ENCODE assay signal across 10 cellular contexts in genomic region chr3:12891391-12891984, GRCh38. TPM values are rescaled to one million over a fixed set of nuclear protein-coding genes. Genes with fewer than 3 reads are reported as not detected.
DNase-seq lines count a peak whose midpoint lies in the region; ATAC-seq, FAIRE-seq and TF ChIP-seq lines count a peak whose summit lies in the region.
"Had no signal": no experiment of that assay in that cellular context is flagged by ENCODE, and none has a peak within 500 bp of the region (broad histone marks: within the 10 kb centered on the region; RNA-seq: fewer than 3 reads in every experiment).

No MANE protein-coding gene starts in this region.

- peak overlapping the region; percentile 73 for H3K4me2 ChIP-seq in K562 (ENCODE audit: insufficient read depth, low read length)

- no peak for TF ChIP-seq RAD21 in K562 (CRISPR knock-in tag; conservative IDR thresholded peaks at IDR 0.05 in 1 of 2, IDR thresholded peaks at IDR 0.05 in 1 of 2)

- no peaks in the 10 kb centered on the region for H3K36me3 Mint-ChIP-seq in activated CD4-positive, alpha-beta T cell treated with anti-CD3 and anti-CD28 coated beads for 36 hours (ENCODE audit: low read depth)
- H3K36me3 Mint-ChIP-seq: activated CD4-positive, alpha-beta memory T cell treated with anti-CD3 and anti-CD28 coated beads for 36 hours had no signal

- no peaks in the 10 kb centered on the region for H3K9me1 ChIP-seq in K562 (ENCODE audit: control insufficient read depth, insufficient read depth, low read length)

- CTCF ChIA-PET in K562 (lab: Yijun Ruan, JAX; ENCODE audit: low intra/inter-chr PET ratio) = interaction anchor here (0.5 to 2.8 kb wide), 12 partner anchors 23 to 908 kb away, joined by 3 to 42 read pairs (median 4); no protein-coding TSS in a partner anchor
- CTCF ChIA-PET in activated CD4-positive, alpha-beta T cell treated with anti-CD3 and anti-CD28 coated beads for 36 hours (lab: Charles Lee) = interaction anchor here (0.6 to 4.0 kb wide), 21 partner anchors 8 to 229 kb away, joined by 3 to 21 read pairs (median 4); partner anchors contain the start of gene RPL32

- H3K27ac Mint-ChIP-seq in activated CD4-positive, alpha-beta T cell treated with anti-CD3 and anti-CD28 coated beads for 36 hours = no peak overlapping the region
- H3K27ac Mint-ChIP-seq: activated CD4-positive, alpha-beta memory T cell treated with anti-CD3 and anti-CD28 coated beads for 36 hours had no signal

- in situ Hi-C loops in K562 (cut with MboI) = loop anchor here (25.0 kb wide), 1 partner anchor 754 kb away; no protein-coding TSS in a partner anchor

- H3K9ac ChIP-seq in K562 (ENCODE audit: insufficient read depth in 1 of 2, low read depth in 2 of 2, low read length in 2 of 2) = peak overlapping the region in 1 of 2 experiments; percentile 21; a peak in 1 of 4 replicates

- POLR2A ChIA-PET in K562 (lab: Yijun Ruan, JAX) = interaction anchor here (0.6 to 1.0 kb wide), 5 partner anchors 26 to 93 kb away, joined by 3 to 4 read pairs (median 3); no protein-coding TSS in a partner anchor
- POLR2A ChIA-PET in activated CD4-positive, alpha-beta T cell treated with anti-CD3 and anti-CD28 coated beads for 36 hours (lab: Charles Lee) = interaction anchor here (0.9 kb wide), 1 partner anchor 51 kb away, joined by 3 read pairs; no protein-coding TSS in a partner anchor

- peak overlapping the region; percentile 88 for H2AFZ ChIP-seq in K562 (ENCODE audit: low read depth, low read length)

- peaks cover 4% of the 10 kb centered on the region; the same call in 1 of the 2 replicates for H4K20me1 ChIP-seq in K562 (replicated peaks; ENCODE audit: control insufficient read depth, insufficient read depth, low read length)

- H3K4me1 ChIP-seq in heart left ventricle (peaks cover 0 to 35% (median 21%) of the 10 kb centered on the region in 12 donors), right atrium auricular region (peaks cover 0 to 32% of the 10 kb centered on the region in 2 donors), K562 (replicated peaks in 1 of 2; ENCODE audit: control insufficient read depth in 2 of 2, insufficient read depth in 2 of 2, low read length in 2 of 2) (peaks cover 11 to 25% of the 10 kb centered on the region in 2 experiments; a peak in 4 of 5 replicates), right lobe of liver (peaks cover 0 to 16% (median 2%) of the 10 kb centered on the region in 4 donors)

- peaks cover 12% of the 10 kb centered on the region for H3K4me1 Mint-ChIP-seq in activated CD4-positive, alpha-beta T cell treated with anti-CD3 and anti-CD28 coated beads for 36 hours

- ATAC-seq in heart left ventricle (peak in 1 of 4 donors; percentile 2), K562 (peak; percentile 34), right lobe of liver (peak in 3 of 4 donors; percentile 17 to 31 (median 19)), HG02938 (IDR thresholded peaks at IDR 0.05; ENCODE audit: unreplicated experiment) (no peak)
- no peak for ATAC-seq in activated CD4-positive, alpha-beta T cell treated with anti-CD3 and anti-CD28 coated beads for 36 hours

- intact Hi-C loops in heart left ventricle (cut with DNase I) = loop anchor here in 8 of 10 donors (1.0 to 10.0 kb wide), 9 partner anchors 23 to 193 kb away; no protein-coding TSS in a partner anchor
- intact Hi-C loops in K562 (cut with micrococcal nuclease) = loop anchor here (1.0 to 5.0 kb wide), 5 partner anchors 23 to 407 kb away; partner anchors contain the start of gene TSEN2
- intact Hi-C loops in right lobe of liver (cut with DNase I) = no loop called here
- intact Hi-C loops in activated CD4-positive, alpha-beta T cell treated with anti-CD3 and anti-CD28 coated beads for 36 hours (cut with DNase I, micrococcal nuclease) = loop anchor here in 1 of 2 experiments (5.0 kb wide), 1 partner anchor 754 kb away; no protein-coding TSS in a partner anchor

- H3K27me3 Mint-ChIP-seq in activated CD4-positive, alpha-beta T cell treated with anti-CD3 and anti-CD28 coated beads for 36 hours = peaks cover 19% of the 10 kb centered on the region

- H3K79me2 ChIP-seq in K562 (ENCODE audit: control insufficient read depth, insufficient read depth, low read length) = no peaks in the 10 kb centered on the region

- DNase-seq in heart left ventricle (peak in 1 of 5 donors; percentile 17), right atrium auricular region (ENCODE audit: low spot score) (no peak), K562 (ENCODE audit: extremely low read depth in 1 of 4, low spot score in 3 of 4) (no peak), right lobe of liver (peak in 1 of 3 donors; percentile 13), DMS153 treated with DMSO at 0.1 percent for 48 hours (lab: John Stamatoyannopoulos, UW; ENCODE audit: unreplicated experiment) (no peak)
- DNase-seq in activated CD4-positive, alpha-beta T cell treated with anti-CD3 and anti-CD28 coated beads for 36 hours = no peak

- TF ChIP-seq CTCF in heart left ventricle (IDR thresholded peaks at IDR 0.05) (no peak), right atrium auricular region (IDR thresholded peaks at IDR 0.05) (no peak), K562 (IDR thresholded peaks at IDR 0.05 in 2 of 3, conservative IDR thresholded peaks at IDR 0.05 in 1 of 3; ENCODE audit: insufficient read depth in 2 of 3, low read depth in 1 of 3, low read length in 3 of 3) (no peak), right lobe of liver (IDR thresholded peaks at IDR 0.05) (no peak)

- H3K4me3 Mint-ChIP-seq in activated CD4-positive, alpha-beta T cell treated with anti-CD3 and anti-CD28 coated beads for 36 hours = no peak overlapping the region
- H3K4me3 Mint-ChIP-seq: activated CD4-positive, alpha-beta memory T cell treated with anti-CD3 and anti-CD28 coated beads for 36 hours had no signal

- no peak for TF ChIP-seq EP300 in K562 (IDR thresholded peaks at IDR 0.05; ENCODE audit: low read length)

- H3K36me3 ChIP-seq in heart left ventricle = no peaks in the 10 kb centered on the region
- no peaks in the 10 kb centered on the region for H3K36me3 ChIP-seq in right atrium auricular region
- no peaks in the 10 kb centered on the region for H3K36me3 ChIP-seq in K562 (ENCODE audit: control insufficient read depth, insufficient read depth, low read length)
- no peaks in the 10 kb centered on the region for H3K36me3 ChIP-seq in right lobe of liver

- H3K9me3 Mint-ChIP-seq in activated CD4-positive, alpha-beta T cell treated with anti-CD3 and anti-CD28 coated beads for 36 hours (ENCODE audit: low read depth) = no peaks in the 10 kb centered on the region
- H3K9me3 Mint-ChIP-seq: activated CD4-positive, alpha-beta memory T cell treated with anti-CD3 and anti-CD28 coated beads for 36 hours had no signal

- H3K9me3 ChIP-seq in heart left ventricle = no peaks in the 10 kb centered on the region
- H3K9me3 ChIP-seq in right atrium auricular region = no peaks in the 10 kb centered on the region
- no peaks in the 10 kb centered on the region for H3K9me3 ChIP-seq in K562 (replicated peaks; ENCODE audit: control insufficient read depth, insufficient read depth, low read depth, low read length)
- H3K9me3 ChIP-seq in right lobe of liver = no peaks in the 10 kb centered on the region

- 54 to 65% (median 56%) methylated on average over 8 to 9 of the region's 9 CpGs for WGBS in heart left ventricle, 4 donors
- WGBS in K562 (ENCODE audit: insufficient coverage, low coverage, missing lambda C conversion rate) = 36% methylated on average over 9 of the region's 9 CpGs
- 13% methylated on average over 3 of the region's 9 CpGs for WGBS in right lobe of liver (ENCODE audit: insufficient coverage, low coverage, low lambda C conversion rate, missing lambda C conversion rate)

- BruUV-seq in K562 (replicated peaks; lab: Mats Ljungman, UMichigan) = no TSS peak

- FAIRE-seq in K562 (lab: Jason Lieb, UNC) = no peak

- H3K27me3 ChIP-seq in heart left ventricle (peaks cover 0 to 7% (median 0%) of the 10 kb centered on the region in 9 donors), right atrium auricular region (no peaks in the 10 kb centered on the region), K562 (ENCODE audit: control insufficient read depth in 2 of 2, insufficient read depth in 2 of 2, low read length in 2 of 2) (no peaks in the 10 kb centered on the region), right lobe of liver (no peaks in the 10 kb centered on the region)

- TF ChIP-seq POLR2A in heart left ventricle (IDR thresholded peaks at IDR 0.05) (no peak), K562 (conservative IDR thresholded peaks at IDR 0.05) (no peak), right lobe of liver (IDR thresholded peaks at IDR 0.05) (no peak)

- H3K27ac ChIP-seq in heart left ventricle (no peak overlapping the region), right atrium auricular region (no peak overlapping the region), K562 (ENCODE audit: extremely low read depth, low read depth, low read length) (no peak overlapping the region), right lobe of liver (no peak overlapping the region), temporal lobe (ENCODE audit: low read depth, low read length) (peak overlapping the region; percentile 67)
- H3K27ac ChIP-seq: SK-N-MC had no signal

- H3K4me3 ChIP-seq in heart left ventricle (peak overlapping the region in 8 of 12 donors; percentile 2 to 47 (median 25)), right atrium auricular region (peak overlapping the region in 1 of 2 donors; percentile 30), K562 (no peak overlapping the region), right lobe of liver (peak overlapping the region in 1 of 3 donors; percentile 14)
- H3K4me3 ChIP-seq: SK-N-MC had no signal

RNA-seq across cellular contexts. Expression of gene RPL32, which starts 50.1 kb away (rescaled TPM):
- total RNA-seq in heart left ventricle (1,000 to 10,000 TPM in 3 of 9 donors, 100 to 1,000 TPM in 6; 377 to 1,128 (median 947) TPM), right atrium auricular region (100 to 1,000 TPM; 626 to 829 TPM), K562 (2014; rRNA removed) (3,132 and 3,347 TPM in 2 replicates), K562 (2014; rRNA removed; fragmentation: Illumina TruSeq; extraction: Trizol) (4,513 and 4,632 TPM in 2 replicates), K562 (2015; rRNA removed; fragmentation: Illumina TruSeq; extraction: Trizol) (4,527 and 4,779 TPM in 2 replicates), K562 (2021) (2,738 and 3,009 TPM in 2 replicates), right lobe of liver (100 to 1,000 TPM; 322 to 555 (median 472) TPM), temporal lobe (1,323 TPM)
- polyA plus RNA-seq in heart left ventricle (1,000 to 10,000 TPM; 1,409 to 1,620 TPM), K562 (2011; rRNA removed) (4,861 and 5,231 TPM in 2 replicates), K562 (2014; fragmentation: Illumina TruSeq; extraction: Trizol) (5,815 and 6,200 TPM in 2 replicates), K562 (2014; fragmentation: Nextera tagmentation; extraction: Ambion mirVana) (1,000 to 10,000 TPM; 3,469 to 4,286 TPM), K562 (2014; rRNA removed) (4,142 and 5,104 TPM in 2 replicates)
- total RNA-seq in K562 (2011; cell fraction: chromatin; rRNA removed; ENCODE audit: low replicate concordance) = 321 and 449 TPM in 2 replicates
- total RNA-seq in K562 (2011; cell fraction: nucleolus; rRNA removed) = 553 and 562 TPM in 2 replicates
- total RNA-seq in K562 (2011; cell fraction: nucleoplasm; rRNA removed) = 913 and 2,354 TPM in 2 replicates
- polyA plus RNA-seq in K562 (2011; cell fraction: cytosol; rRNA removed) = 2,530 and 2,776 TPM in 2 replicates
- polyA plus RNA-seq in K562 (2011; cell fraction: nucleus; rRNA removed) = 1,377 and 2,422 TPM in 2 replicates
- polyA plus RNA-seq in K562 (2012) = 4,850 and 6,211 TPM in 2 replicates
- polyA minus RNA-seq in K562 (2011; rRNA and poly(A)+ RNA removed) = 3,010 and 3,339 TPM in 2 replicates
- polyA minus RNA-seq in K562 (2011; cell fraction: cytosol; rRNA and poly(A)+ RNA removed) = 1,491 and 1,656 TPM in 2 replicates
- polyA minus RNA-seq in K562 (2011; cell fraction: nucleus; rRNA and poly(A)+ RNA removed) = 319 and 489 TPM in 2 replicates
- 1,000 to 10,000 TPM; 2,842 to 4,727 TPM for total RNA-seq in activated CD4-positive, alpha-beta T cell treated with anti-CD3 and anti-CD28 coated beads for 36 hours

Comparison
In these comparisons a context has a peak if more than half of its experiments do, and no peak if none do; other contexts are left out.
1. ATAC-seq: peak in K562 (single experiment) and right lobe of liver (3 of 4); none in activated CD4-positive, alpha-beta T cell treated with anti-CD3 and anti-CD28 coated beads for 36 hours (single experiment) and HG02938 (single experiment).
2. intact Hi-C loops: an anchor here in heart left ventricle (1.0 to 10.0 kb wide) and K562 (1.0 to 5.0 kb wide); none called in right lobe of liver.